2 cellular contexts compared by ENCODE assay signal in genomic region chr6:12111271-12111670, GRCh38.
A peak's percentile ranks its signal among the peaks of the same experiment; 100 is the strongest.
TF ChIP-seq lines count a peak whose summit lies in the region.

No MANE protein-coding gene starts in this region.

TF ChIP-seq in HepG2, 621 proteins besides CTCF, POLR2A, EP300 and RAD21 (continued from another document):
- TF ChIP-seq ZXDC (CRISPR knock-in tag; IDR thresholded peaks at IDR 0.05) (no peak), NR2F2 (IDR thresholded peaks at IDR 0.05; ENCODE audit: borderline replicate concordance, low read depth) (no peak), ZNF335 (CRISPR knock-in tag; IDR thresholded peaks at IDR 0.05) (no peak), ZSCAN20 (CRISPR knock-in tag; IDR thresholded peaks at IDR 0.05; ENCODE audit: borderline replicate concordance) (no peak), MEIS1 (CRISPR knock-in tag; IDR thresholded peaks at IDR 0.05; ENCODE audit: borderline replicate concordance) (no peak), MAX (IDR thresholded peaks at IDR 0.05) (no peak), ZNF790 (CRISPR knock-in tag; IDR thresholded peaks at IDR 0.05; ENCODE audit: borderline replicate concordance) (no peak), MAFK (conservative IDR thresholded peaks at IDR 0.05 in 1 of 2, IDR thresholded peaks at IDR 0.05 in 1 of 2; ENCODE audit: low read length in 2 of 2) (peak; percentile 77 to 90), ZNF781 (CRISPR knock-in tag; IDR thresholded peaks at IDR 0.05; ENCODE audit: borderline replicate concordance, not compliant biosample characterization) (no peak)

TF ChIP-seq in K562, 482 proteins besides CTCF, POLR2A, EP300 and RAD21 (continued from another document):
- no peak for TF ChIP-seq MNT (conservative IDR thresholded peaks at IDR 0.05)
- peak; percentile 61 for TF ChIP-seq MAFF (IDR thresholded peaks at IDR 0.05; ENCODE audit: low read length)
- TF ChIP-seq ZNF431 (CRISPR knock-in tag; IDR thresholded peaks at IDR 0.05), result no peak
- no peak for TF ChIP-seq HOMEZ (CRISPR knock-in tag; IDR thresholded peaks at IDR 0.05)
- TF ChIP-seq C11orf30 (IDR thresholded peaks at IDR 0.05; ENCODE audit: low read depth), result peak; percentile 55; the same call in 1 of the 2 replicates
- no peak for TF ChIP-seq ZNF24 (IDR thresholded peaks at IDR 0.05)
